8 cellular contexts compared by ENCODE assay signal in the genomic region with DNA sequence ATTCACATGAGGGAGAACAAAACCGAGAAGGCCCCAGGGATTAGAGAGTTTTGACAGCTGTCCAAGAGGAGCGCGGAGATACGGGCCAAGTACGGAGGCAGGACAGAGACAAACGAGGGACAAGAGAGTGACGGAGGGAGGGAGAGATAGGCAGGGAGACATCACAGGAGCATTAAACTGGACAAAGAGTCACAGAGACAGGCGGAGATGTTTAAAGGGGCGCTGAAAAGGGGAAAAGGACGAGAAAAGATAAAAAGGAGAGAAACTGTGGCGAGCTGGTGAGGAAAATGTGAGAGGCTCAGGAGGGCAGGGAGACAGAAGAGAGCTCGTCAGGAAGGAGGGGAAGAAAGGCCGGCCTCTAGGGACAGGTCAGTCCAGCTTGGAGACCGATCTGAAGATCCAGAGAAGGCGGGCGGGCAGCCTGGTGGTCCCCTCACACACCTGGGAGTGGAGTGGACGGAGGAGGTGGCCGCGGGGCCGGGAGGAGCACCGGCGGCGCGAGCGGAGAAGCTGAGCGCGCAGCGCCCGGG.
DNase-seq lines count a peak whose midpoint lies in the region; ATAC-seq and TF ChIP-seq lines count a peak whose summit lies in the region.

No MANE protein-coding gene starts in this region.

- peaks cover 3% of the 10 kb centered on the region for H3K4me1 ChIP-seq in iPS-15b (ENCODE audit: control insufficient read depth, insufficient read depth, low read length)

- H3K9ac ChIP-seq in iPS-15b (ENCODE audit: low read depth, low read length): no peak overlapping the region

- H3K36me3 ChIP-seq in iPS-15b (ENCODE audit: control insufficient read depth, insufficient read depth, low read length): no peaks in the 10 kb centered on the region

- no peaks in the 10 kb centered on the region for H3K9me3 ChIP-seq in iPS-15b (ENCODE audit: control insufficient read depth, insufficient read depth, low read length)

- in situ Hi-C loops in astrocyte of the cerebellum (cut with HindIII; ENCODE audit: low sequenced_read_pairs): no loop called here

- H3K4me3 ChIP-seq in astrocyte of the cerebellum (ENCODE audit: low read depth, low read length) (peak overlapping the region; percentile 83), iPS-15b (ENCODE audit: low read depth, low read length) (peak overlapping the region; percentile 73), skeletal muscle cell (ENCODE audit: low read depth, low read length) (peak overlapping the region; percentile 57)

- DNase-seq in EL (peak; percentile 12), NCI-H1930 (lab: John Stamatoyannopoulos, UW) (peak; percentile 16 to 51), astrocyte of the cerebellum (ENCODE audit: low read depth) (no peak), skeletal muscle cell (ENCODE audit: low read depth) (no peak), OCI-M2 (lab: John Stamatoyannopoulos, UW; ENCODE audit: unreplicated experiment) (no peak)

- ATAC-seq in GM18520 (IDR thresholded peaks at IDR 0.05; ENCODE audit: unreplicated experiment) (no peak), HG02970 (IDR thresholded peaks at IDR 0.05; ENCODE audit: low FRiP score, unreplicated experiment) (no peak)

- no peak for TF ChIP-seq CTCF in astrocyte of the cerebellum (IDR thresholded peaks at IDR 0.05; ENCODE audit: low read depth, low read length, missing control alignments)

- H3K27me3 ChIP-seq in iPS-15b (ENCODE audit: control insufficient read depth, insufficient read depth, low read length): peaks cover 75% of the 10 kb centered on the region

Comparison
In these comparisons a context has a peak if more than half of its experiments do, and no peak if none do; other contexts are left out.
1. DNase-seq: peak in EL (single experiment) and NCI-H1930 (2 of 2); none in astrocyte of the cerebellum (single experiment), skeletal muscle cell (single experiment) and OCI-M2 (single experiment).
2. Peak in every context shown above with its lines, with median percentiles within 50 percentile points of each other: H3K4me3 ChIP-seq.